ENCODE assay signal across 1 cellular context in the genomic region with DNA sequence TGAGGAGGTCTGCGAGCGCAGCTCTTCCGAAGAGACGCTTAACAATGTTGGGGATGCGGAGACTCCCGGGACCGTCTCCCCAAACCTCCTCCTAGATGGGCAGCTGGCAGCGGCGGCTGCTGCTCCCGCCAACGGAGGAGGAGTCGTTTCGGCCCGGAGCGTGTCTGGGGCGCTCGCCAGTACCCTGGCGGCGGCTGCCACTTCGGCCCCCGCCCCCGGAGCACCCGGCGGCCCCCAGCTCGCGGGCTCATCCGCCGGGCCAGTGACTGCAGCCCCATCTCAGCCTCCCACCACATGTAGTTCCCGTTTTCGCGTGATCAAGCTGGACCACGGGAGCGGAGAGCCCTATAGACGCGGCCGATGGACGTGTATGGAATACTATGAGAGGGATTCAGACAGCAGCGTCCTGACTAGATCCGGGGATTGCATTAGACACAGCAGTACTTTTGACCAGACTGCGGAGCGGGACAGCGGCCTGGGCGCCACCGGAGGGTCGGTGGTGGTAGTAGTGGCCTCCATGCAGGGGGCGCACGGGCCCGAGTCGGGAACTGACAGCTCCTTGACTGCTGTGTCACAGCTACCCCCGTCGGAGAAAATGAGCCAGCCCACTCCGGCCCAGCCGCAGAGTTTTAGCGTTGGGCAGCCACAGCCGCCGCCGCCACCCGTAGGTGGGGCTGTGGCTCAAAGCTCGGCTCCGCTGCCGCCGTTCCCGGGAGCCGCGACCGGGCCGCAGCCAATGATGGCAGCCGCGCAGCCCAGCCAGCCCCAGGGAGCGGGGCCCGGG.
TF ChIP-seq lines count a peak whose summit lies in the region.

No MANE protein-coding gene starts in this region.

TF ChIP-seq in K562, 482 proteins besides CTCF, POLR2A, EP300 and RAD21 (continued from another document and continues in another):
- TF ChIP-seq, protein P1, sequence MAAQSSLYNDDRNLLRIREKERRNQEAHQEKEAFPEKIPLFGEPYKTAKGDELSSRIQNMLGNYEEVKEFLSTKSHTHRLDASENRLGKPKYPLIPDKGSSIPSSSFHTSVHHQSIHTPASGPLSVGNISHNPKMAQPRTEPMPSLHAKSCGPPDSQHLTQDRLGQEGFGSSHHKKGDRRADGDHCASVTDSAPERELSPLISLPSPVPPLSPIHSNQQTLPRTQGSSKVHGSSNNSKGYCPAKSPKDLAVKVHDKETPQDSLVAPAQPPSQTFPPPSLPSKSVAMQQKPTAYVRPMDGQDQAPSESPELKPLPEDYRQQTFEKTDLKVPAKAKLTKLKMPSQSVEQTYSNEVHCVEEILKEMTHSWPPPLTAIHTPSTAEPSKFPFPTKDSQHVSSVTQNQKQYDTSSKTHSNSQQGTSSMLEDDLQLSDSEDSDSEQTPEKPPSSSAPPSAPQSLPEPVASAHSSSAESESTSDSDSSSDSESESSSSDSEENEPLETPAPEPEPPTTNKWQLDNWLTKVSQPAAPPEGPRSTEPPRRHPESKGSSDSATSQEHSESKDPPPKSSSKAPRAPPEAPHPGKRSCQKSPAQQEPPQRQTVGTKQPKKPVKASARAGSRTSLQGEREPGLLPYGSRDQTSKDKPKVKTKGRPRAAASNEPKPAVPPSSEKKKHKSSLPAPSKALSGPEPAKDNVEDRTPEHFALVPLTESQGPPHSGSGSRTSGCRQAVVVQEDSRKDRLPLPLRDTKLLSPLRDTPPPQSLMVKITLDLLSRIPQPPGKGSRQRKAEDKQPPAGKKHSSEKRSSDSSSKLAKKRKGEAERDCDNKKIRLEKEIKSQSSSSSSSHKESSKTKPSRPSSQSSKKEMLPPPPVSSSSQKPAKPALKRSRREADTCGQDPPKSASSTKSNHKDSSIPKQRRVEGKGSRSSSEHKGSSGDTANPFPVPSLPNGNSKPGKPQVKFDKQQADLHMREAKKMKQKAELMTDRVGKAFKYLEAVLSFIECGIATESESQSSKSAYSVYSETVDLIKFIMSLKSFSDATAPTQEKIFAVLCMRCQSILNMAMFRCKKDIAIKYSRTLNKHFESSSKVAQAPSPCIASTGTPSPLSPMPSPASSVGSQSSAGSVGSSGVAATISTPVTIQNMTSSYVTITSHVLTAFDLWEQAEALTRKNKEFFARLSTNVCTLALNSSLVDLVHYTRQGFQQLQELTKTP (IDR thresholded peaks at IDR 0.05; ENCODE audit: low read depth in 1 of 2, partially characterized antibody in 2 of 2), result peak in 1 of 2 experiments; percentile 16
- TF ChIP-seq SMARCA4 (IDR thresholded peaks at IDR 0.05) (peak; percentile 32; the same call in 1 of the 2 replicates), RBM22 (IDR thresholded peaks at IDR 0.05; ENCODE audit: low read depth, low read length, poor library complexity, severe bottlenecking) (peak; percentile 30), BCOR (IDR thresholded peaks at IDR 0.05) (0 out of 2 replicates have a peak, but pooled peaks have one; percentile 28), POLR2AphosphoS5 (IDR thresholded peaks at IDR 0.05; ENCODE audit: control insufficient read depth, insufficient read depth, low read depth, low read length) (peak; percentile 33; the same call in 1 of the 2 replicates), ZNF347 (CRISPR knock-in tag; IDR thresholded peaks at IDR 0.05; ENCODE audit: low read depth) (no peak), SIN3A (IDR thresholded peaks at IDR 0.05; ENCODE audit: borderline replicate concordance in 2 of 2, control insufficient read depth in 1 of 2, low read depth in 2 of 2, low read length in 2 of 2) (peak; percentile 11 to 45; a peak in 2 of 4 replicates), RNF2 (IDR thresholded peaks at IDR 0.05) (0 out of 2 replicates have a peak, but pooled peaks have one; percentile 5), CXXC5 (CRISPR knock-in tag; IDR thresholded peaks at IDR 0.05) (peak; percentile 76), C11orf30 (IDR thresholded peaks at IDR 0.05; ENCODE audit: low read depth) (peak; percentile 65), HNRNPH1 (optimal IDR thresholded peaks at IDR 0.05; ENCODE audit: low read depth, low read length) (no peak), ZBTB1 (CRISPR knock-in tag; IDR thresholded peaks at IDR 0.05; ENCODE audit: borderline replicate concordance, low read depth) (peak; percentile 97), SMAD1 (IDR thresholded peaks at IDR 0.05; ENCODE audit: low read depth, low read length, partially characterized antibody) (peak; percentile 22), FOS (IDR thresholded peaks at IDR 0.05; ENCODE audit: extremely low read depth, insufficient read length) (no peak), CREM (IDR thresholded peaks at IDR 0.05; ENCODE audit: low read depth) (peak; percentile 67), PHF20 (IDR thresholded peaks at IDR 0.05; ENCODE audit: partially characterized antibody) (no peak), SMARCA5 (IDR thresholded peaks at IDR 0.05) (peak; percentile 30; the same call in 1 of the 2 replicates), CBX1 (IDR thresholded peaks at IDR 0.05; ENCODE audit: low read depth) (0 out of 2 replicates have a peak, but pooled peaks have one; percentile 40), ZNF668 (CRISPR knock-in tag; IDR thresholded peaks at IDR 0.05) (no peak), NCOA6 (IDR thresholded peaks at IDR 0.05) (peak; percentile 15; the same call in 1 of the 2 replicates), ESRRA (IDR thresholded peaks at IDR 0.05; ENCODE audit: borderline replicate concordance, low read depth) (peak; percentile 38; the same call in 1 of the 2 replicates), RCOR1 (IDR thresholded peaks at IDR 0.05; ENCODE audit: borderline replicate concordance in 1 of 2, low read depth in 2 of 2, low read length in 2 of 2) (peak in 1 of 2 experiments; percentile 34; a peak in 1 of 4 replicates), HNRNPLL (IDR thresholded peaks at IDR 0.05; ENCODE audit: low read depth, low read length, poor library complexity, severe bottlenecking) (peak; percentile 81), ZKSCAN1 (IDR thresholded peaks at IDR 0.05; ENCODE audit: low read depth, low read length) (peak; percentile 10; the same call in 1 of the 2 replicates), NCOR1 (IDR thresholded peaks at IDR 0.05) (0 out of 2 replicates have a peak, but pooled peaks have one; percentile 10), RB1 (IDR thresholded peaks at IDR 0.05; ENCODE audit: low read depth) (peak; percentile 50), NCOA1 (IDR thresholded peaks at IDR 0.05; ENCODE audit: low read depth) (no peak)
- TF ChIP-seq, protein P2, sequence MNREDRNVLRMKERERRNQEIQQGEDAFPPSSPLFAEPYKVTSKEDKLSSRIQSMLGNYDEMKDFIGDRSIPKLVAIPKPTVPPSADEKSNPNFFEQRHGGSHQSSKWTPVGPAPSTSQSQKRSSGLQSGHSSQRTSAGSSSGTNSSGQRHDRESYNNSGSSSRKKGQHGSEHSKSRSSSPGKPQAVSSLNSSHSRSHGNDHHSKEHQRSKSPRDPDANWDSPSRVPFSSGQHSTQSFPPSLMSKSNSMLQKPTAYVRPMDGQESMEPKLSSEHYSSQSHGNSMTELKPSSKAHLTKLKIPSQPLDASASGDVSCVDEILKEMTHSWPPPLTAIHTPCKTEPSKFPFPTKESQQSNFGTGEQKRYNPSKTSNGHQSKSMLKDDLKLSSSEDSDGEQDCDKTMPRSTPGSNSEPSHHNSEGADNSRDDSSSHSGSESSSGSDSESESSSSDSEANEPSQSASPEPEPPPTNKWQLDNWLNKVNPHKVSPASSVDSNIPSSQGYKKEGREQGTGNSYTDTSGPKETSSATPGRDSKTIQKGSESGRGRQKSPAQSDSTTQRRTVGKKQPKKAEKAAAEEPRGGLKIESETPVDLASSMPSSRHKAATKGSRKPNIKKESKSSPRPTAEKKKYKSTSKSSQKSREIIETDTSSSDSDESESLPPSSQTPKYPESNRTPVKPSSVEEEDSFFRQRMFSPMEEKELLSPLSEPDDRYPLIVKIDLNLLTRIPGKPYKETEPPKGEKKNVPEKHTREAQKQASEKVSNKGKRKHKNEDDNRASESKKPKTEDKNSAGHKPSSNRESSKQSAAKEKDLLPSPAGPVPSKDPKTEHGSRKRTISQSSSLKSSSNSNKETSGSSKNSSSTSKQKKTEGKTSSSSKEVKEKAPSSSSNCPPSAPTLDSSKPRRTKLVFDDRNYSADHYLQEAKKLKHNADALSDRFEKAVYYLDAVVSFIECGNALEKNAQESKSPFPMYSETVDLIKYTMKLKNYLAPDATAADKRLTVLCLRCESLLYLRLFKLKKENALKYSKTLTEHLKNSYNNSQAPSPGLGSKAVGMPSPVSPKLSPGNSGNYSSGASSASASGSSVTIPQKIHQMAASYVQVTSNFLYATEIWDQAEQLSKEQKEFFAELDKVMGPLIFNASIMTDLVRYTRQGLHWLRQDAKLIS (CRISPR knock-in tag; IDR thresholded peaks at IDR 0.05), result peak; percentile 40; the same call in 1 of the 2 replicates
- TF ChIP-seq, protein P3, sequence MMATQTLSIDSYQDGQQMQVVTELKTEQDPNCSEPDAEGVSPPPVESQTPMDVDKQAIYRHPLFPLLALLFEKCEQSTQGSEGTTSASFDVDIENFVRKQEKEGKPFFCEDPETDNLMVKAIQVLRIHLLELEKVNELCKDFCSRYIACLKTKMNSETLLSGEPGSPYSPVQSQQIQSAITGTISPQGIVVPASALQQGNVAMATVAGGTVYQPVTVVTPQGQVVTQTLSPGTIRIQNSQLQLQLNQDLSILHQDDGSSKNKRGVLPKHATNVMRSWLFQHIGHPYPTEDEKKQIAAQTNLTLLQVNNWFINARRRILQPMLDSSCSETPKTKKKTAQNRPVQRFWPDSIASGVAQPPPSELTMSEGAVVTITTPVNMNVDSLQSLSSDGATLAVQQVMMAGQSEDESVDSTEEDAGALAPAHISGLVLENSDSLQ (IDR thresholded peaks at IDR 0.05), result peak; percentile 78
- TF ChIP-seq, protein P4, sequence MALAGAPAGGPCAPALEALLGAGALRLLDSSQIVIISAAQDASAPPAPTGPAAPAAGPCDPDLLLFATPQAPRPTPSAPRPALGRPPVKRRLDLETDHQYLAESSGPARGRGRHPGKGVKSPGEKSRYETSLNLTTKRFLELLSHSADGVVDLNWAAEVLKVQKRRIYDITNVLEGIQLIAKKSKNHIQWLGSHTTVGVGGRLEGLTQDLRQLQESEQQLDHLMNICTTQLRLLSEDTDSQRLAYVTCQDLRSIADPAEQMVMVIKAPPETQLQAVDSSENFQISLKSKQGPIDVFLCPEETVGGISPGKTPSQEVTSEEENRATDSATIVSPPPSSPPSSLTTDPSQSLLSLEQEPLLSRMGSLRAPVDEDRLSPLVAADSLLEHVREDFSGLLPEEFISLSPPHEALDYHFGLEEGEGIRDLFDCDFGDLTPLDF (CRISPR knock-in tag; IDR thresholded peaks at IDR 0.05), result peak; percentile 52; the same call in 1 of the 2 replicates
- TF ChIP-seq, protein P5, sequence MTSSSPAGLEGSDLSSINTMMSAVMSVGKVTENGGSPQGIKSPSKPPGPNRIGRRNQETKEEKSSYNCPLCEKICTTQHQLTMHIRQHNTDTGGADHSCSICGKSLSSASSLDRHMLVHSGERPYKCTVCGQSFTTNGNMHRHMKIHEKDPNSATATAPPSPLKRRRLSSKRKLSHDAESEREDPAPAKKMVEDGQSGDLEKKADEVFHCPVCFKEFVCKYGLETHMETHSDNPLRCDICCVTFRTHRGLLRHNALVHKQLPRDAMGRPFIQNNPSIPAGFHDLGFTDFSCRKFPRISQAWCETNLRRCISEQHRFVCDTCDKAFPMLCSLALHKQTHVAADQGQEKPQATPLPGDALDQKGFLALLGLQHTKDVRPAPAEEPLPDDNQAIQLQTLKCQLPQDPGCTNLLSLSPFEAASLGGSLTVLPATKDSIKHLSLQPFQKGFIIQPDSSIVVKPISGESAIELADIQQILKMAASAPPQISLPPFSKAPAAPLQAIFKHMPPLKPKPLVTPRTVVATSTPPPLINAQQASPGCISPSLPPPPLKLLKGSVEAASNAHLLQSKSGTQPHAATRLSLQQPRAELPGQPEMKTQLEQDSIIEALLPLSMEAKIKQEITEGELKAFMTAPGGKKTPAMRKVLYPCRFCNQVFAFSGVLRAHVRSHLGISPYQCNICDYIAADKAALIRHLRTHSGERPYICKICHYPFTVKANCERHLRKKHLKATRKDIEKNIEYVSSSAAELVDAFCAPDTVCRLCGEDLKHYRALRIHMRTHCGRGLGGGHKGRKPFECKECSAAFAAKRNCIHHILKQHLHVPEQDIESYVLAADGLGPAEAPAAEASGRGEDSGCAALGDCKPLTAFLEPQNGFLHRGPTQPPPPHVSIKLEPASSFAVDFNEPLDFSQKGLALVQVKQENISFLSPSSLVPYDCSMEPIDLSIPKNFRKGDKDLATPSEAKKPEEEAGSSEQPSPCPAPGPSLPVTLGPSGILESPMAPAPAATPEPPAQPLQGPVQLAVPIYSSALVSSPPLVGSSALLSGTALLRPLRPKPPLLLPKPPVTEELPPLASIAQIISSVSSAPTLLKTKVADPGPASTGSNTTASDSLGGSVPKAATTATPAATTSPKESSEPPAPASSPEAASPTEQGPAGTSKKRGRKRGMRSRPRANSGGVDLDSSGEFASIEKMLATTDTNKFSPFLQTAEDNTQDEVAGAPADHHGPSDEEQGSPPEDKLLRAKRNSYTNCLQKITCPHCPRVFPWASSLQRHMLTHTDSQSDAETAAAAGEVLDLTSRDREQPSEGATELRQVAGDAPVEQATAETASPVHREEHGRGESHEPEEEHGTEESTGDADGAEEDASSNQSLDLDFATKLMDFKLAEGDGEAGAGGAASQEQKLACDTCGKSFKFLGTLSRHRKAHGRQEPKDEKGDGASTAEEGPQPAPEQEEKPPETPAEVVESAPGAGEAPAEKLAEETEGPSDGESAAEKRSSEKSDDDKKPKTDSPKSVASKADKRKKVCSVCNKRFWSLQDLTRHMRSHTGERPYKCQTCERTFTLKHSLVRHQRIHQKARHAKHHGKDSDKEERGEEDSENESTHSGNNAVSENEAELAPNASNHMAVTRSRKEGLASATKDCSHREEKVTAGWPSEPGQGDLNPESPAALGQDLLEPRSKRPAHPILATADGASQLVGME (CRISPR knock-in tag; IDR thresholded peaks at IDR 0.05), result no peak
- TF ChIP-seq, protein P6, sequence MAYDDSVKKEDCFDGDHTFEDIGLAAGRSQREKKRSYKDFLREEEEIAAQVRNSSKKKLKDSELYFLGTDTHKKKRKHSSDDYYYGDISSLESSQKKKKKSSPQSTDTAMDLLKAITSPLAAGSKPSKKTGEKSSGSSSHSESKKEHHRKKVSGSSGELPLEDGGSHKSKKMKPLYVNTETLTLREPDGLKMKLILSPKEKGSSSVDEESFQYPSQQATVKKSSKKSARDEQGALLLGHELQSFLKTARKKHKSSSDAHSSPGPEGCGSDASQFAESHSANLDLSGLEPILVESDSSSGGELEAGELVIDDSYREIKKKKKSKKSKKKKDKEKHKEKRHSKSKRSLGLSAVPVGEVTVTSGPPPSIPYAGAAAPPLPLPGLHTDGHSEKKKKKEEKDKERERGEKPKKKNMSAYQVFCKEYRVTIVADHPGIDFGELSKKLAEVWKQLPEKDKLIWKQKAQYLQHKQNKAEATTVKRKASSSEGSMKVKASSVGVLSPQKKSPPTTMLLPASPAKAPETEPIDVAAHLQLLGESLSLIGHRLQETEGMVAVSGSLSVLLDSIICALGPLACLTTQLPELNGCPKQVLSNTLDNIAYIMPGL (CRISPR knock-in tag; IDR thresholded peaks at IDR 0.05), result peak; percentile 64; the same call in 1 of the 2 replicates
- TF ChIP-seq, protein P7, sequence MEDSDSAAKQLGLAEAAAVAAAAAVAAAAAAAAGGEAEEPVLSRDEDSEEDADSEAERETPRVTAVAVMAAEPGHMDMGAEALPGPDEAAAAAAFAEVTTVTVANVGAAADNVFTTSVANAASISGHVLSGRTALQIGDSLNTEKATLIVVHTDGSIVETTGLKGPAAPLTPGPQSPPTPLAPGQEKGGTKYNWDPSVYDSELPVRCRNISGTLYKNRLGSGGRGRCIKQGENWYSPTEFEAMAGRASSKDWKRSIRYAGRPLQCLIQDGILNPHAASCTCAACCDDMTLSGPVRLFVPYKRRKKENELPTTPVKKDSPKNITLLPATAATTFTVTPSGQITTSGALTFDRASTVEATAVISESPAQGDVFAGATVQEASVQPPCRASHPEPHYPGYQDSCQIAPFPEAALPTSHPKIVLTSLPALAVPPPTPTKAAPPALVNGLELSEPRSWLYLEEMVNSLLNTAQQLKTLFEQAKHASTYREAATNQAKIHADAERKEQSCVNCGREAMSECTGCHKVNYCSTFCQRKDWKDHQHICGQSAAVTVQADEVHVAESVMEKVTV (CRISPR knock-in tag; IDR thresholded peaks at IDR 0.05), result peak; percentile 74
